ENCODE assay signal across 20 cellular contexts in genomic region chr3:66778749-66779148, GRCh38.
"Had no signal": no experiment of that assay in that cellular context is flagged by ENCODE, and none has a peak within 500 bp of the region (broad histone marks: within the 10 kb centered on the region; RNA-seq: fewer than 3 reads in every experiment).

No MANE protein-coding gene starts in this region.

- H3K27ac Mint-ChIP-seq: activated CD4-positive, alpha-beta T cell treated with anti-CD3 and anti-CD28 coated beads, Interleukin-2, amount 10 ng/mL, durations not matched to agents 7 days and 5 days; activated naive CD4-positive, alpha-beta T cell treated with anti-CD3 and anti-CD28 coated beads, Interleukin-2, amount 10 ng/mL, durations not matched to agents 7 days and 5 days; memory B cell; nephron progenitor cell; type B pancreatic cell had no signal

- H3K4me3 Mint-ChIP-seq: activated CD4-positive, alpha-beta T cell treated with anti-CD3 and anti-CD28 coated beads, Interleukin-2, amount 10 ng/mL, durations not matched to agents 7 days and 5 days; activated naive CD4-positive, alpha-beta T cell treated with anti-CD3 and anti-CD28 coated beads, Interleukin-2, amount 10 ng/mL, durations not matched to agents 7 days and 5 days; activated T-cell treated with anti-CD3 and anti-CD28 coated beads, Interleukin-2, amount 50 U/mL, for 4 hours; memory B cell; nephron progenitor cell; type B pancreatic cell had no signal

- H3K27me3 Mint-ChIP-seq: activated naive CD4-positive, alpha-beta T cell treated with anti-CD3 and anti-CD28 coated beads, Interleukin-2, amount 10 ng/mL, durations not matched to agents 7 days and 5 days had no signal

- ATAC-seq: left colon, pancreas, psoas muscle had no signal

- H3K4me1 ChIP-seq: pancreas, psoas muscle, right atrium auricular region, spleen, vagina had no signal

- H3K27me3 ChIP-seq: cardiac muscle cell, pancreas, right atrium auricular region, vagina had no signal

- H3K4me1 Mint-ChIP-seq: activated CD4-positive, alpha-beta T cell treated with anti-CD3 and anti-CD28 coated beads, Interleukin-2, amount 10 ng/mL, durations not matched to agents 7 days and 5 days; activated naive CD4-positive, alpha-beta T cell treated with anti-CD3 and anti-CD28 coated beads, Interleukin-2, amount 10 ng/mL, durations not matched to agents 7 days and 5 days; memory B cell; nephron progenitor cell had no signal

- H3K27ac ChIP-seq: cardiac muscle cell, pancreas, psoas muscle, right atrium auricular region, spleen, thoracic aorta, vagina, VCaP had no signal

- H3K9me3 Mint-ChIP-seq: activated CD4-positive, alpha-beta T cell treated with anti-CD3 and anti-CD28 coated beads, Interleukin-2, amount 10 ng/mL, durations not matched to agents 7 days and 5 days; activated naive CD4-positive, alpha-beta T cell treated with anti-CD3 and anti-CD28 coated beads, Interleukin-2, amount 10 ng/mL, durations not matched to agents 7 days and 5 days; activated T-cell treated with anti-CD3 and anti-CD28 coated beads, Interleukin-2, amount 50 U/mL, for 4 hours; nephron progenitor cell had no signal

- H3K4me3 ChIP-seq: cardiac muscle cell, pancreas, psoas muscle, right atrium auricular region, spleen, thoracic aorta, vagina had no signal

- H3K9me3 ChIP-seq: pancreas, psoas muscle, thoracic aorta, vagina had no signal

- DNase-seq: activated CD4-positive, alpha-beta T cell treated with anti-CD3 and anti-CD28 coated beads, Interleukin-2, amount 10 ng/mL, durations not matched to agents 7 days and 5 days; activated CD8-positive, alpha-beta memory T cell treated with anti-CD3 and anti-CD28 coated beads for 24 hours; activated CD8-positive, alpha-beta memory T cell treated with anti-CD3 and anti-CD28 coated beads, Interleukin-2, amount 50 U/mL, for 4 hours; activated effector memory CD4-positive, alpha-beta T cell treated with anti-CD3 and anti-CD28 coated beads, Interleukin-2, amount 50 U/mL, for 16 hours; activated naive CD4-positive, alpha-beta T cell treated with anti-CD3 and anti-CD28 coated beads, Interleukin-2, amount 10 ng/mL, durations not matched to agents 7 days and 5 days; activated T-cell treated with anti-CD3 and anti-CD28 coated beads, Interleukin-2, amount 50 U/mL, for 4 hours; amygdala; left colon; nephron progenitor cell; pancreas; psoas muscle; spleen; stimulated activated CD4-positive, alpha-beta T cell treated with anti-CD3 and anti-CD28 coated beads, Interleukin-4, amount 100 ng/mL, for 24 hours had no signal

- H3K36me3 ChIP-seq: cardiac muscle cell, pancreas, right atrium auricular region, spleen, thoracic aorta, vagina had no signal
